8 cellular contexts compared by ENCODE assay signal in the genomic region with DNA sequence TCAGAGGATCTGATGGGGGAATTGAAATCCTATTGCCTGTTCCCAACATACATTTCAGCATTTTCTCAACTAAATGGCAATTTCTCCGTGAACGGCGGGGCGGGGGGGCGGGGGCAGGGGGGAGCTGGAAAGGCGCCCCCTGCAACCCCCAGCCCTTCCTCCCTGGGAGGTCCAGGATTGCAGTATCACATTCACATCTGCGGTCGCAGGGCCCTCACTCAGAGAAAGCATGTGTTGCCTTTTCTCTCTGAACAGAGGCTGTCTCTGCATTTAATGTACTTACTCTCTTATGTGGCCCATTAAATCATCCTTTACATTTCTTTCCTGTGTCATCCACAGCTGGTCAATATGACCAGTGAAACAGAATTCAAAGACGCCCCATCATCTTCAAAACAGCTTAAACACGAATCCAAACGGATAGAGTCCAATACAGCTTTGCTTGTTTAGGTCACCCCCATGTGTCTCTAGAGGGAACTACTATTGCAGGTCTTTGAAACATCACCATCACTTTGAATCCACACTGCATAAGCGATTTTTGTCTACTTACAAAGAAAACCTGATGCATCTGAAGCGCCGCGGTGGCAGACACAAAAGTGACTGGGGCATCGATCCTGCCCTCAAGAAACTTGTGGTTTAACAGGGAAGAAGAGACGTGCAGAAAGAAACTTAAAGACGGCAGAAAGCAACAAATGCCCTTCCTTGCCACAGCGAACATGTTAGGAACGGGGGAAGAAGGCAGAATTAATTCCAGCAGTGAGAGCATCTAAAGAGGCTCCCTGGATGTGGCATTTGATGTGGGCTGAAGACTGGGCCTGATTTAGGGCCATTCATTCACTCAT. TPM values are rescaled to one million over a fixed set of nuclear protein-coding genes. Genes with fewer than 3 reads are reported as not detected.
DNase-seq lines count a peak whose midpoint lies in the region; ATAC-seq, FAIRE-seq and TF ChIP-seq lines count a peak whose summit lies in the region.

No MANE protein-coding gene starts in this region.

- no peaks in the 10 kb centered on the region for H3K27me3 ChIP-seq in BE2C

- no peak overlapping the region for H3K4me3 Mint-ChIP-seq in endothelial cell (ENCODE audit: unreplicated experiment)

- no peaks in the 10 kb centered on the region for H3K9me3 ChIP-seq in BE2C

- no peaks in the 10 kb centered on the region for H3K9me3 Mint-ChIP-seq in endothelial cell (ENCODE audit: unreplicated experiment)

- peak; percentile 54 for FAIRE-seq in RCC 7860 (lab: Jason Lieb, UNC)

- ATAC-seq in GM18498 (IDR thresholded peaks at IDR 0.05; ENCODE audit: unreplicated experiment), result peak; percentile 78
- peak; percentile 82 for ATAC-seq in HG03159 (IDR thresholded peaks at IDR 0.05; ENCODE audit: unreplicated experiment)

- no peak overlapping the region for H3K4me3 ChIP-seq in BE2C (ENCODE audit: low read depth, low read length)

- H3K27me3 Mint-ChIP-seq in endothelial cell (ENCODE audit: unreplicated experiment), result peaks cover 6% of the 10 kb centered on the region

- H3K36me3 Mint-ChIP-seq in endothelial cell (ENCODE audit: low read depth, unreplicated experiment), result peaks cover 5% of the 10 kb centered on the region

- H3K36me3 ChIP-seq in BE2C, result no peaks in the 10 kb centered on the region

- H3K4me1 ChIP-seq in BE2C, result no peaks in the 10 kb centered on the region

- no peaks in the 10 kb centered on the region for H3K4me1 Mint-ChIP-seq in endothelial cell (ENCODE audit: unreplicated experiment)

- TF ChIP-seq CTCF in BE2C (IDR thresholded peaks at IDR 0.05; ENCODE audit: low read depth, low read length) (peak; percentile 67), endothelial cell (IDR thresholded peaks at IDR 0.05; ENCODE audit: unreplicated experiment) (peak; percentile 30)

- H3K27ac Mint-ChIP-seq in endothelial cell (ENCODE audit: unreplicated experiment), result no peak overlapping the region

- no peak for DNase-seq in BE2C
- DNase-seq in RCC 7860 (ENCODE audit: low spot score), result peak; percentile 61
- peak; percentile 29 for DNase-seq in endothelial cell (ENCODE audit: low spot score)
- DNase-seq in midbrain (lab: John Stamatoyannopoulos, UW), result peak; percentile 64
- DNase-seq in NCI-H1105 treated with DMSO at 0.1 percent for 48 hours (lab: John Stamatoyannopoulos, UW), result no peak
- DNase-seq in stimulated activated CD4-positive, alpha-beta T cell treated with anti-CD3 and anti-CD28 coated beads, Interleukin-15, amount 100 ng/mL, for 24 hours, result no peak

RNA-seq across cellular contexts. Expression of gene ECHDC3, which starts 17.0 kb away (rescaled TPM):
- polyA plus RNA-seq in BE2C (2012; ENCODE audit: insufficient read depth, insufficient read length, low read depth), result 2.4 TPM
- 6.1 TPM for total RNA-seq in endothelial cell (ENCODE audit: unreplicated experiment)

Comparison
In these comparisons a context has a peak if more than half of its experiments do, and no peak if none do; other contexts are left out.
1. DNase-seq: peak in RCC 7860 (single experiment), endothelial cell (single experiment) and midbrain (single experiment); none in BE2C (single experiment), NCI-H1105 treated with DMSO at 0.1 percent for 48 hours (single experiment) and stimulated activated CD4-positive, alpha-beta T cell treated with anti-CD3 and anti-CD28 coated beads, Interleukin-15, amount 100 ng/mL, for 24 hours (single experiment).